ENCODE assay signal across 1 cellular context in genomic region chr11:36775157-36775556, GRCh38.
TF ChIP-seq lines count a peak whose summit lies in the region.

No MANE protein-coding gene starts in this region.

TF ChIP-seq in WTC11, 78 proteins besides CTCF, POLR2A, EP300 and RAD21 (continued from another document):
- TF ChIP-seq, protein P1, sequence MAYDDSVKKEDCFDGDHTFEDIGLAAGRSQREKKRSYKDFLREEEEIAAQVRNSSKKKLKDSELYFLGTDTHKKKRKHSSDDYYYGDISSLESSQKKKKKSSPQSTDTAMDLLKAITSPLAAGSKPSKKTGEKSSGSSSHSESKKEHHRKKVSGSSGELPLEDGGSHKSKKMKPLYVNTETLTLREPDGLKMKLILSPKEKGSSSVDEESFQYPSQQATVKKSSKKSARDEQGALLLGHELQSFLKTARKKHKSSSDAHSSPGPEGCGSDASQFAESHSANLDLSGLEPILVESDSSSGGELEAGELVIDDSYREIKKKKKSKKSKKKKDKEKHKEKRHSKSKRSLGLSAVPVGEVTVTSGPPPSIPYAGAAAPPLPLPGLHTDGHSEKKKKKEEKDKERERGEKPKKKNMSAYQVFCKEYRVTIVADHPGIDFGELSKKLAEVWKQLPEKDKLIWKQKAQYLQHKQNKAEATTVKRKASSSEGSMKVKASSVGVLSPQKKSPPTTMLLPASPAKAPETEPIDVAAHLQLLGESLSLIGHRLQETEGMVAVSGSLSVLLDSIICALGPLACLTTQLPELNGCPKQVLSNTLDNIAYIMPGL (CRISPR knock-in tag; IDR thresholded peaks at IDR 0.05): no peak
- TF ChIP-seq RELA (CRISPR knock-in tag; IDR thresholded peaks at IDR 0.05; ENCODE audit: borderline replicate concordance): no peak
- TF ChIP-seq JAZF1 (CRISPR knock-in tag; IDR thresholded peaks at IDR 0.05): no peak
- TF ChIP-seq FOXP1 (CRISPR knock-in tag; IDR thresholded peaks at IDR 0.05; ENCODE audit: borderline replicate concordance): no peak
- no peak for TF ChIP-seq SOX15 (CRISPR knock-in tag; IDR thresholded peaks at IDR 0.05)
